11 cellular contexts compared by ENCODE assay signal in genomic region chr18:63271881-63272299, GRCh38. TPM values are rescaled to one million over a fixed set of nuclear protein-coding genes. Genes with fewer than 3 reads are reported as not detected.
DNase-seq lines count a peak whose midpoint lies in the region; ATAC-seq and TF ChIP-seq lines count a peak whose summit lies in the region.
"Had no signal": no experiment of that assay in that cellular context is flagged by ENCODE, and none has a peak within 500 bp of the region (broad histone marks: within the 10 kb centered on the region; RNA-seq: fewer than 3 reads in every experiment).

No MANE protein-coding gene starts in this region.

- H3K9me3 ChIP-seq in CD8-positive, alpha-beta memory T cell (ENCODE audit: low read length): no peaks in the 10 kb centered on the region
- H3K9me3 ChIP-seq in psoas muscle: no peaks in the 10 kb centered on the region
- H3K9me3 ChIP-seq: thoracic aorta had no signal

- no peaks in the 10 kb centered on the region for H3K27me3 Mint-ChIP-seq in CD8-positive, alpha-beta memory T cell

- H3K36me3 Mint-ChIP-seq in CD8-positive, alpha-beta memory T cell: peaks cover 6 to 30% (median 8%) of the 10 kb centered on the region in 3 donors

- no peaks in the 10 kb centered on the region for H3K36me3 ChIP-seq in CD8-positive, alpha-beta memory T cell (ENCODE audit: insufficient read depth, low read length)
- no peaks in the 10 kb centered on the region for H3K36me3 ChIP-seq in psoas muscle (ENCODE audit: insufficient read depth in 1 of 2, low read depth in 1 of 2)
- H3K36me3 ChIP-seq: thoracic aorta had no signal

- intact Hi-C loops in psoas muscle (cut with DNase I): loop anchor here (5.0 kb wide), 2 partner anchors 45 to 80 kb away; partner anchors contain the start of gene BCL2 (in 2 of the 2)

- H3K27ac ChIP-seq in CD8-positive, alpha-beta memory T cell (ENCODE audit: low read depth, low read length): no peak overlapping the region
- peak overlapping the region in 1 of 2 donors; percentile 45 for H3K27ac ChIP-seq in coronary artery
- peak overlapping the region; percentile 89 for H3K27ac ChIP-seq in psoas muscle
- H3K27ac ChIP-seq: thoracic aorta had no signal

- TF ChIP-seq CTCF in coronary artery (IDR thresholded peaks at IDR 0.05) (no peak), psoas muscle (IDR thresholded peaks at IDR 0.05) (no peak)

- peaks cover 58 to 93% (median 88%) of the 10 kb centered on the region in 3 donors for H3K4me1 Mint-ChIP-seq in CD8-positive, alpha-beta memory T cell

- H3K27ac Mint-ChIP-seq in CD8-positive, alpha-beta memory T cell: peak overlapping the region in 6 of 8 donors; percentile 2 to 80 (median 58)

- DNase-seq in CD8-positive, alpha-beta memory T cell: no peak
- DNase-seq in MV-4-11 (lab: John Stamatoyannopoulos, UW): peak; percentile 64
- DNase-seq in coronary artery (ENCODE audit: low spot score): no peak
- peak; percentile 20 to 58 for DNase-seq in psoas muscle
- no peak for DNase-seq in hepatic stellate cell (ENCODE audit: low spot score)
- DNase-seq: effector CD4-positive, alpha-beta T cell; stimulated activated CD4-positive, alpha-beta T cell treated with anti-CD3 and anti-CD28 coated beads, Interleukin-4, amount 100 ng/mL, for 24 hours had no signal

- ATAC-seq in psoas muscle (peak; percentile 95 to 98 (median 96)), GM19023 (IDR thresholded peaks at IDR 0.05; ENCODE audit: unreplicated experiment) (no peak), GM19351 (IDR thresholded peaks at IDR 0.05; ENCODE audit: unreplicated experiment) (no peak), HG02840 (IDR thresholded peaks at IDR 0.05; ENCODE audit: low FRiP score, unreplicated experiment) (no peak)

- POLR2A ChIA-PET in CD8-positive, alpha-beta memory T cell (lab: Charles Lee): no interaction called here

- H3K9me3 Mint-ChIP-seq in CD8-positive, alpha-beta memory T cell: no peaks in the 10 kb centered on the region

- H3K27me3 ChIP-seq in CD8-positive, alpha-beta memory T cell (ENCODE audit: insufficient read depth, low read length, poor library complexity, severe bottlenecking): no peaks in the 10 kb centered on the region
- no peaks in the 10 kb centered on the region for H3K27me3 ChIP-seq in psoas muscle (ENCODE audit: insufficient read depth in 3 of 3, low read length in 2 of 3)

- H3K4me3 Mint-ChIP-seq in CD8-positive, alpha-beta memory T cell: no peak overlapping the region

- WGBS in psoas muscle, 3 donors: 20 to 59% (median 26%) methylated on average over 3 of the region's 3 CpGs

- H3K4me3 ChIP-seq in CD8-positive, alpha-beta memory T cell (ENCODE audit: low read length): no peak overlapping the region
- H3K4me3 ChIP-seq in coronary artery: peak overlapping the region; percentile 21
- peak overlapping the region; percentile 58 for H3K4me3 ChIP-seq in psoas muscle
- H3K4me3 ChIP-seq: thoracic aorta had no signal

- CTCF ChIA-PET in CD8-positive, alpha-beta memory T cell (lab: Charles Lee): interaction anchor here (1.1 to 1.8 kb wide), 3 partner anchors 13 to 46 kb away, joined by 4 to 7 read pairs (median 5); no protein-coding TSS in a partner anchor

- peaks cover 56% of the 10 kb centered on the region for H3K4me1 ChIP-seq in CD8-positive, alpha-beta memory T cell (ENCODE audit: insufficient read depth, low read length)
- H3K4me1 ChIP-seq in psoas muscle: peaks cover 23% of the 10 kb centered on the region

RNA-seq across cellular contexts. Expression of gene BCL2, which starts 47.7 kb away (rescaled TPM):
- total RNA-seq in CD8-positive, alpha-beta memory T cell: 10 to 100 TPM; 58.9 to 60.5 TPM
- 29.8 TPM for polyA plus RNA-seq in CD8-positive, alpha-beta memory T cell
- 10 to 100 TPM in 2 of 4 donors, 1 to 10 TPM in 2; 8.9 to 27.0 (median 14.5) TPM for total RNA-seq in psoas muscle
- 1 to 10 TPM; 1.1 to 8.3 (median 4.1) TPM for polyA plus RNA-seq in psoas muscle

Comparison
In these comparisons a context has a peak if more than half of its experiments do, and no peak if none do; other contexts are left out.
1. DNase-seq: peak in MV-4-11 (single experiment) and psoas muscle (2 of 2); none in CD8-positive, alpha-beta memory T cell (0 of 5), coronary artery (single experiment) and hepatic stellate cell (single experiment).
2. ATAC-seq: peak in psoas muscle (4 of 4); none in GM19023 (single experiment), GM19351 (single experiment) and HG02840 (single experiment).